Comparison of ENCODE assay signal across 10 cellular contexts in the genomic region with DNA sequence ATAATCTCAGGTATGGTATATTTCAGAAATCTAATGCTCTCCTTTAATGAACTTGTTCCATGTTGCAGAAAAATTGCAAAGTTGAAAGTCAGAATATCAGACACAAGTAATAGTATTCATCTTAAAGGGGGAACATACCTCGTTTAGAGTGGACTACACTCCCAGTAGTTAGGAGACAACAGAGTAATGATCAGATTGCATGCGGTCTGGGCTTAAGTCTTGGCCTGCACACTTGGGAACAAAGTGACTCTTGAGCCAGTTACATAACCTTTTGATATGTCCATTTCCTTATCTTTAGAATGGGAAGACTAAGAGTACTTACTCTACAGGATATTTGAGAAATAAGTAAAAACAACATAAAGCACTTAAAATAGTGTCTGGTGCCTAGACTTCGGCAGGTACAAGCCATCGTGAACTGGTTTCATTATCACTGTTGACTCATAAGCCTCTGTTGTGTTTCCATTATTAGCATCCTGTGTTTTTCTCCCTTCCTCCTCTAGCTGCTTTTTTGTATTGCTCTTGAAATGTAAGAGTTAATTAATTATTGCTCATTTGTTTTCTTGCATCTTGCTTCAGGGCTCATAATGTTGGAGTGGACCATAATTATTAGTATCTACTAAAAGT. TPM values are rescaled to one million over a fixed set of nuclear protein-coding genes. Genes with fewer than 3 reads are reported as not detected.
DNase-seq lines count a peak whose midpoint lies in the region; ATAC-seq and TF ChIP-seq lines count a peak whose summit lies in the region.
"Had no signal": no experiment of that assay in that cellular context is flagged by ENCODE, and none has a peak within 500 bp of the region (broad histone marks: within the 10 kb centered on the region; RNA-seq: fewer than 3 reads in every experiment).

No MANE protein-coding gene starts in this region.

- POLR2A ChIA-PET in OCI-LY7 (lab: Charles Lee): interaction anchor here (0.6 kb wide), 1 partner anchor 18 kb away, joined by 3 read pairs; no protein-coding TSS in a partner anchor

- TF ChIP-seq CTCF in GM06990 (IDR thresholded peaks at IDR 0.05; ENCODE audit: insufficient read depth, low read length, poor library complexity, severe bottlenecking) (no peak), OCI-LY7 (conservative IDR thresholded peaks at IDR 0.05; ENCODE audit: low read length) (no peak), psoas muscle (IDR thresholded peaks at IDR 0.05) (no peak)

- H3K4me3 ChIP-seq in GM06990 (replicated peaks; ENCODE audit: low read depth, low read length) (peak overlapping the region; percentile 44), OCI-LY7 (ENCODE audit: low read depth, low read length, poor library complexity, severe bottlenecking) (no peak overlapping the region), psoas muscle (no peak overlapping the region)

- H3K4me3 Mint-ChIP-seq in T-helper 17 cell: peak overlapping the region; percentile 52

- H3K4me1 ChIP-seq in OCI-LY7 (ENCODE audit: insufficient read depth, low read length, poor library complexity, severe bottlenecking) (no peaks in the 10 kb centered on the region), psoas muscle (no peaks in the 10 kb centered on the region)

- H2AFZ ChIP-seq in OCI-LY7 (ENCODE audit: low read length): no peak overlapping the region

- H3K79me2 ChIP-seq in OCI-LY7 (ENCODE audit: insufficient read depth, low read depth, low read length): no peaks in the 10 kb centered on the region

- H3K27ac Mint-ChIP-seq in T-helper 17 cell: peak overlapping the region; percentile 74

- H3K36me3 ChIP-seq in GM06990 (ENCODE audit: control insufficient read depth, insufficient read depth, low read length): no peaks in the 10 kb centered on the region
- H3K36me3 ChIP-seq in OCI-LY7 (ENCODE audit: insufficient read depth, low read length): peaks cover 60% of the 10 kb centered on the region
- H3K36me3 ChIP-seq in psoas muscle (ENCODE audit: insufficient read depth in 1 of 2, low read depth in 1 of 2): peaks cover 2 to 33% of the 10 kb centered on the region in 2 donors

- H4K20me1 ChIP-seq in OCI-LY7 (ENCODE audit: insufficient read depth, low read length): no peaks in the 10 kb centered on the region

- CTCF ChIA-PET in OCI-LY7 (lab: Charles Lee; ENCODE audit: unreplicated experiment): no interaction called here

- no peak overlapping the region for H3K27ac ChIP-seq in OCI-LY7 (ENCODE audit: low read depth, low read length, poor library complexity, severe bottlenecking)
- no peak overlapping the region for H3K27ac ChIP-seq in psoas muscle

- WGBS in psoas muscle, 3 donors: 74 to 80% (median 79%) methylated on average over 4 of the region's 4 CpGs

- ATAC-seq in GM19043 (IDR thresholded peaks at IDR 0.05; ENCODE audit: low read depth, unreplicated experiment): peak; percentile 74
- peak; percentile 88 for ATAC-seq in HG02870 (IDR thresholded peaks at IDR 0.05; ENCODE audit: unreplicated experiment)
- no peak for ATAC-seq in T-helper 17 cell
- no peak for ATAC-seq in psoas muscle

- no peaks in the 10 kb centered on the region for H3K27me3 Mint-ChIP-seq in T-helper 17 cell

- H3K9me3 ChIP-seq in T-helper 17 cell (ENCODE audit: control insufficient read depth, low read length, poor library complexity, severe bottlenecking) (no peaks in the 10 kb centered on the region), OCI-LY7 (ENCODE audit: low read length) (no peaks in the 10 kb centered on the region), psoas muscle (no peaks in the 10 kb centered on the region)

- no peak overlapping the region for H3K4me2 ChIP-seq in OCI-LY7 (ENCODE audit: low read length)

- no peaks in the 10 kb centered on the region for H3K9me2 ChIP-seq in OCI-LY7 (ENCODE audit: insufficient read depth, low read length)

- no TSS peak for BruUV-seq in OCI-LY7 (replicated peaks; lab: Mats Ljungman, UMichigan)

- H3K4me1 Mint-ChIP-seq in T-helper 17 cell: peaks cover 8% of the 10 kb centered on the region

- intact Hi-C loops in OCI-LY7 (cut with micrococcal nuclease; ENCODE audit: unreplicated experiment): no loop called here
- intact Hi-C loops in psoas muscle (cut with DNase I): no loop called here

- H3K36me3 Mint-ChIP-seq in T-helper 17 cell (ENCODE audit: low read depth): no peaks in the 10 kb centered on the region

- DNase-seq in GM06990 (ENCODE audit: extremely low read depth, insufficient read length) (peak; percentile 25), T-helper 17 cell (no peak), iPS-NIHi7 (ENCODE audit: extremely low spot score) (no peak), OCI-LY7 (ENCODE audit: low spot score) (no peak), psoas muscle (no peak), DMS79 treated with DMSO at 0.1 percent for 48 hours (lab: John Stamatoyannopoulos, UW) (no peak)
- DNase-seq: cortex of kidney, NCI-H526 treated with DMSO at 0.1 percent for 48 hours had no signal

- H3K27me3 ChIP-seq in GM06990 (replicated peaks; ENCODE audit: control insufficient read depth, insufficient read depth, low read length): no peaks in the 10 kb centered on the region
- no peaks in the 10 kb centered on the region for H3K27me3 ChIP-seq in psoas muscle (ENCODE audit: insufficient read depth in 3 of 3, low read length in 2 of 3)

RNA-seq across cellular contexts. Expression of a gene that starts 53.0 kb away (rescaled TPM):
- total RNA-seq in T-helper 17 cell (10 to 100 TPM; 10.2 to 14.7 TPM), OCI-LY7 (2022) (39.0 and 42.2 TPM in 2 replicates), psoas muscle (1 to 10 TPM; 3.1 to 4.8 (median 3.8) TPM)
- total RNA-seq in OCI-LY7 (2014; rRNA removed; shearing (Covaris generic)): 31.3 and 42.0 TPM in 2 replicates
- 1 to 10 TPM; 1.6 to 4.4 (median 2.7) TPM for polyA plus RNA-seq in psoas muscle

Comparison
In these comparisons a context has a peak if more than half of its experiments do, and no peak if none do; other contexts are left out.
1. ATAC-seq: peak in GM19043 (single experiment) and HG02870 (single experiment); none in T-helper 17 cell (single experiment) and psoas muscle (0 of 4).